18 cellular contexts compared by ENCODE assay signal in the genomic region with DNA sequence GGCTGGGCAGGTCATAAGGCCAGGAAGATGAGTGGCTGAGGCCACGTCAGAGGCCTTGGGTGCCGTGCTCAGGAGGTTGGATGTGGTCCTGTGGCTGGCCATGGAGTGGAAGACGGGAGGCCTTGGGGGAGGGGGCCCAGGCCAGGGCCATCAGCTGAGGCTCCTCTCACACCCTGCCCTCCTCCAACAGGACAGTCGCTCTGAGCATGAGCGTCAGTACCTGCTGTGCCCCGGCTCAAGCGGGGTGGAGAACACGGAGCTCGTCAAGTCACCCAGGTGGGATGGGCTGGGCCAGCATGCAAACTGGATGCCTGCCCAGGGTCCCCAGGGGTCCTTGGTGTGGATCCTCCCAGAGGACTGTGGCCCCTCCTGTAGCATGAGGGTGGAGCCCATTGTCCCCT. TPM values are rescaled to one million over a fixed set of nuclear protein-coding genes. Genes with fewer than 3 reads are reported as not detected.
A peak's percentile ranks its signal among the peaks of the same experiment; 100 is the strongest.
DNase-seq lines count a peak whose midpoint lies in the region; ATAC-seq, FAIRE-seq and TF ChIP-seq lines count a peak whose summit lies in the region.
"Had no signal": no experiment of that assay in that cellular context is flagged by ENCODE, and none has a peak within 500 bp of the region (broad histone marks: within the 10 kb centered on the region; RNA-seq: fewer than 3 reads in every experiment).

No MANE protein-coding gene starts in this region.

- peak overlapping the region; percentile 35 for H3K27ac Mint-ChIP-seq in activated naive CD4-positive, alpha-beta T cell treated with anti-CD3 and anti-CD28 coated beads, Interleukin-2, amount 50 U/mL, for 24 hours
- H3K27ac Mint-ChIP-seq: GM23338 had no signal

- H3K27ac ChIP-seq in K562 (ENCODE audit: extremely low read depth, low read depth, low read length) (no peak overlapping the region), upper lobe of right lung (no peak overlapping the region)

- no peak overlapping the region for H3K4me3 Mint-ChIP-seq in activated naive CD4-positive, alpha-beta T cell treated with anti-CD3 and anti-CD28 coated beads, Interleukin-2, amount 50 U/mL, for 24 hours
- H3K4me3 Mint-ChIP-seq: CD14-positive monocyte, GM23338 had no signal

- CTCF ChIA-PET in K562 (lab: Yijun Ruan, JAX; ENCODE audit: low intra/inter-chr PET ratio): no interaction called here

- TF ChIP-seq RAD21 in K562 (CRISPR knock-in tag; conservative IDR thresholded peaks at IDR 0.05 in 1 of 2, IDR thresholded peaks at IDR 0.05 in 1 of 2): no peak

- H3K27me3 Mint-ChIP-seq in activated naive CD4-positive, alpha-beta T cell treated with anti-CD3 and anti-CD28 coated beads, Interleukin-2, amount 50 U/mL, for 24 hours: no peaks in the 10 kb centered on the region

- H3K36me3 ChIP-seq in K562 (ENCODE audit: control insufficient read depth, insufficient read depth, low read length) (peaks cover 95% of the 10 kb centered on the region), upper lobe of right lung (peaks cover 97% of the 10 kb centered on the region)

- H3K27me3 ChIP-seq in K562 (ENCODE audit: control insufficient read depth in 2 of 2, insufficient read depth in 2 of 2, low read length in 2 of 2): no peaks in the 10 kb centered on the region
- H3K27me3 ChIP-seq in upper lobe of right lung: no peaks in the 10 kb centered on the region

- POLR2A ChIA-PET in K562 (lab: Yijun Ruan, JAX): no interaction called here

- intact Hi-C loops in K562 (cut with micrococcal nuclease) (no loop called here), upper lobe of right lung (cut with DNase I) (no loop called here)

- in situ Hi-C loops in K562 (cut with MboI): loop anchor here (10.0 kb wide), 1 partner anchor 1162 kb away; a partner anchor contains a TSS

- no peak for DNase-seq in activated naive CD4-positive, alpha-beta T cell (lab: John Stamatoyannopoulos, UW)
- DNase-seq in K562 (ENCODE audit: extremely low read depth in 1 of 4, low spot score in 3 of 4) (peak in 1 of 4 experiments; percentile 20), mesenteric fat pad (ENCODE audit: low spot score) (peak; percentile 90), upper lobe of right lung (peak; percentile 60), EL (no peak)
- DNase-seq in central memory CD4-positive, alpha-beta T cell: no peak
- DNase-seq: ACHN, AML-193, KBM-7, MV-4-11, NCI-H1417 treated with DMSO at 0.1 percent for 48 hours, NCI-H2029, NCI-H2171, NCI-H446 had no signal

- 88% methylated on average over 7 of the region's 9 CpGs for WGBS in K562 (ENCODE audit: insufficient coverage, low coverage, missing lambda C conversion rate)

- no peak for TF ChIP-seq CTCF in K562 (IDR thresholded peaks at IDR 0.05 in 2 of 3, conservative IDR thresholded peaks at IDR 0.05 in 1 of 3; ENCODE audit: insufficient read depth in 2 of 3, low read depth in 1 of 3, low read length in 3 of 3)
- no peak for TF ChIP-seq CTCF in upper lobe of right lung (IDR thresholded peaks at IDR 0.05)

- FAIRE-seq in K562 (lab: Jason Lieb, UNC): no peak
- FAIRE-seq: GM12892 had no signal

- H3K9me3 Mint-ChIP-seq in activated naive CD4-positive, alpha-beta T cell treated with anti-CD3 and anti-CD28 coated beads, Interleukin-2, amount 50 U/mL, for 24 hours: no peaks in the 10 kb centered on the region
- H3K9me3 Mint-ChIP-seq: CD14-positive monocyte, GM23338 had no signal

- H3K36me3 Mint-ChIP-seq in activated naive CD4-positive, alpha-beta T cell treated with anti-CD3 and anti-CD28 coated beads, Interleukin-2, amount 50 U/mL, for 24 hours: peaks cover 14% of the 10 kb centered on the region

- H3K4me1 ChIP-seq in K562 (replicated peaks in 1 of 2; ENCODE audit: control insufficient read depth in 2 of 2, insufficient read depth in 2 of 2, low read length in 2 of 2) (peaks cover 3 to 14% of the 10 kb centered on the region in 2 experiments; a peak in 4 of 5 replicates), upper lobe of right lung (no peaks in the 10 kb centered on the region)

- ATAC-seq in K562 (no peak), upper lobe of right lung (no peak)
- ATAC-seq: GM23338 had no signal

- H3K9ac ChIP-seq in K562 (ENCODE audit: insufficient read depth in 1 of 2, low read depth in 2 of 2, low read length in 2 of 2): peak overlapping the region in 1 of 2 experiments; percentile 46; a peak in 1 of 4 replicates

- BruUV-seq in K562 (replicated peaks; lab: Mats Ljungman, UMichigan): no TSS peak

- no peak for TF ChIP-seq EP300 in K562 (IDR thresholded peaks at IDR 0.05; ENCODE audit: low read length)

- peaks cover 16% of the 10 kb centered on the region; the same call in 1 of the 2 replicates for H4K20me1 ChIP-seq in K562 (replicated peaks; ENCODE audit: control insufficient read depth, insufficient read depth, low read length)

- no peaks in the 10 kb centered on the region for H3K9me1 ChIP-seq in K562 (ENCODE audit: control insufficient read depth, insufficient read depth, low read length)

- no peak overlapping the region for H2AFZ ChIP-seq in K562 (ENCODE audit: low read depth, low read length)
- H2AFZ ChIP-seq: GM23338 had no signal

- peaks cover 9% of the 10 kb centered on the region for H3K4me1 Mint-ChIP-seq in activated naive CD4-positive, alpha-beta T cell treated with anti-CD3 and anti-CD28 coated beads, Interleukin-2, amount 50 U/mL, for 24 hours
- H3K4me1 Mint-ChIP-seq: CD14-positive monocyte had no signal

- H3K4me3 ChIP-seq in K562 (no peak overlapping the region), upper lobe of right lung (no peak overlapping the region)
- H3K4me3 ChIP-seq: GM23338 had no signal

- TF ChIP-seq POLR2A in K562 (conservative IDR thresholded peaks at IDR 0.05): no peak

- H3K79me2 ChIP-seq in K562 (ENCODE audit: control insufficient read depth, insufficient read depth, low read length): peaks cover 6% of the 10 kb centered on the region

- H3K9me3 ChIP-seq in K562 (replicated peaks; ENCODE audit: control insufficient read depth, insufficient read depth, low read depth, low read length): no peaks in the 10 kb centered on the region
- no peaks in the 10 kb centered on the region for H3K9me3 ChIP-seq in upper lobe of right lung

- H3K4me2 ChIP-seq in K562 (ENCODE audit: insufficient read depth, low read length): no peak overlapping the region
- H3K4me2 ChIP-seq: GM23338 had no signal

TF ChIP-seq in K562, 482 proteins besides CTCF, POLR2A, EP300 and RAD21 (continues in another document):
- peak; percentile 41; the same call in 1 of the 2 replicates for TF ChIP-seq RBFOX2 (IDR thresholded peaks at IDR 0.05; ENCODE audit: low read depth, low read length)
- TF ChIP-seq, protein P1, sequence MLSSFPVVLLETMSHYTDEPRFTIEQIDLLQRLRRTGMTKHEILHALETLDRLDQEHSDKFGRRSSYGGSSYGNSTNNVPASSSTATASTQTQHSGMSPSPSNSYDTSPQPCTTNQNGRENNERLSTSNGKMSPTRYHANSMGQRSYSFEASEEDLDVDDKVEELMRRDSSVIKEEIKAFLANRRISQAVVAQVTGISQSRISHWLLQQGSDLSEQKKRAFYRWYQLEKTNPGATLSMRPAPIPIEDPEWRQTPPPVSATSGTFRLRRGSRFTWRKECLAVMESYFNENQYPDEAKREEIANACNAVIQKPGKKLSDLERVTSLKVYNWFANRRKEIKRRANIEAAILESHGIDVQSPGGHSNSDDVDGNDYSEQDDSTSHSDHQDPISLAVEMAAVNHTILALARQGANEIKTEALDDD (IDR thresholded peaks at IDR 0.05): no peak
- TF ChIP-seq POLR2G (IDR thresholded peaks at IDR 0.05; ENCODE audit: low read depth, low read length): peak; percentile 31

RNA-seq across cellular contexts. Expression of a gene that starts 19.2 kb away (rescaled TPM):
- 337 and 699 TPM in 2 replicates for total RNA-seq in K562 (2011; cell fraction: chromatin; rRNA removed; ENCODE audit: low replicate concordance)
- total RNA-seq in K562 (2011; cell fraction: nucleolus; rRNA removed): 179 and 196 TPM in 2 replicates
- total RNA-seq in K562 (2011; cell fraction: nucleoplasm; rRNA removed): 243 and 244 TPM in 2 replicates
- total RNA-seq in K562 (2014; rRNA removed): 78.2 and 82.6 TPM in 2 replicates
- 67.6 and 81.1 TPM in 2 replicates for total RNA-seq in K562 (2014; rRNA removed; fragmentation: Illumina TruSeq; extraction: Trizol)
- total RNA-seq in K562 (2015; rRNA removed; fragmentation: Illumina TruSeq; extraction: Trizol): 73.9 and 83.8 TPM in 2 replicates
- total RNA-seq in K562 (2021): 101 and 113 TPM in 2 replicates
- 151 and 192 TPM in 2 replicates for polyA plus RNA-seq in K562 (2011; rRNA removed)
- polyA plus RNA-seq in K562 (2011; cell fraction: cytosol; rRNA removed): 128 and 145 TPM in 2 replicates
- polyA plus RNA-seq in K562 (2011; cell fraction: nucleus; rRNA removed): 458 and 560 TPM in 2 replicates
- polyA plus RNA-seq in K562 (2012): 62.8 and 102 TPM in 2 replicates
- polyA plus RNA-seq in K562 (2014; fragmentation: Illumina TruSeq; extraction: Trizol): 128 and 149 TPM in 2 replicates
- polyA plus RNA-seq in K562 (2014; fragmentation: Nextera tagmentation; extraction: Ambion mirVana): 10 to 100 TPM; 17.7 to 25.3 TPM
- 77.3 and 95.9 TPM in 2 replicates for polyA plus RNA-seq in K562 (2014; rRNA removed)
- 241 and 345 TPM in 2 replicates for polyA minus RNA-seq in K562 (2011; rRNA and poly(A)+ RNA removed)
- polyA minus RNA-seq in K562 (2011; cell fraction: cytosol; rRNA and poly(A)+ RNA removed): 104 and 113 TPM in 2 replicates
- polyA minus RNA-seq in K562 (2011; cell fraction: nucleus; rRNA and poly(A)+ RNA removed): 100 and 315 TPM in 2 replicates
- 50.8 TPM for total RNA-seq in mesenteric fat pad
- total RNA-seq in upper lobe of right lung: 43.3 TPM

RNA-seq across cellular contexts. Expression of a gene that starts 58.0 kb away (rescaled TPM):
- total RNA-seq in K562 (2011; cell fraction: chromatin; rRNA removed; ENCODE audit: low replicate concordance): 15.8 and 27.5 TPM in 2 replicates
- total RNA-seq in K562 (2011; cell fraction: nucleolus; rRNA removed): 14.7 and 18.3 TPM in 2 replicates
- 14.1 and 15.6 TPM in 2 replicates for total RNA-seq in K562 (2011; cell fraction: nucleoplasm; rRNA removed)
- 18.9 and 20.5 TPM in 2 replicates for total RNA-seq in K562 (2014; rRNA removed)
- 19.9 and 20.1 TPM in 2 replicates for total RNA-seq in K562 (2014; rRNA removed; fragmentation: Illumina TruSeq; extraction: Trizol)
- total RNA-seq in K562 (2015; rRNA removed; fragmentation: Illumina TruSeq; extraction: Trizol): 18.6 and 21.9 TPM in 2 replicates
- total RNA-seq in K562 (2021): 22.1 and 23.1 TPM in 2 replicates
- polyA plus RNA-seq in K562 (2011; rRNA removed): 25.6 and 30.3 TPM in 2 replicates
- polyA plus RNA-seq in K562 (2011; cell fraction: cytosol; rRNA removed): 12.0 and 18.5 TPM in 2 replicates
- 8.0 and 10.4 TPM in 2 replicates for polyA plus RNA-seq in K562 (2011; cell fraction: nucleus; rRNA removed)
- 14.9 and 15.5 TPM in 2 replicates for polyA plus RNA-seq in K562 (2012)
- polyA plus RNA-seq in K562 (2014; fragmentation: Illumina TruSeq; extraction: Trizol): 26.3 and 27.9 TPM in 2 replicates
- polyA plus RNA-seq in K562 (2014; fragmentation: Nextera tagmentation; extraction: Ambion mirVana): 1 to 10 TPM; 4.6 to 5.3 TPM
- 21.7 and 23.0 TPM in 2 replicates for polyA plus RNA-seq in K562 (2014; rRNA removed)
- 37.9 and 40.4 TPM in 2 replicates for polyA minus RNA-seq in K562 (2011; rRNA and poly(A)+ RNA removed)
- 17.8 and 20.6 TPM in 2 replicates for polyA minus RNA-seq in K562 (2011; cell fraction: cytosol; rRNA and poly(A)+ RNA removed)
- 9.7 and 11.4 TPM in 2 replicates for polyA minus RNA-seq in K562 (2011; cell fraction: nucleus; rRNA and poly(A)+ RNA removed)
- total RNA-seq in mesenteric fat pad: 24.8 TPM
- 25.2 TPM for total RNA-seq in upper lobe of right lung

Comparison
In these comparisons a context has a peak if more than half of its experiments do, and no peak if none do; other contexts are left out.
1. DNase-seq: peak in mesenteric fat pad (single experiment) and upper lobe of right lung (single experiment); none in activated naive CD4-positive, alpha-beta T cell (0 of 4), central memory CD4-positive, alpha-beta T cell (single experiment) and EL (single experiment).